ENCODE assay signal across 28 cellular contexts in the genomic region with DNA sequence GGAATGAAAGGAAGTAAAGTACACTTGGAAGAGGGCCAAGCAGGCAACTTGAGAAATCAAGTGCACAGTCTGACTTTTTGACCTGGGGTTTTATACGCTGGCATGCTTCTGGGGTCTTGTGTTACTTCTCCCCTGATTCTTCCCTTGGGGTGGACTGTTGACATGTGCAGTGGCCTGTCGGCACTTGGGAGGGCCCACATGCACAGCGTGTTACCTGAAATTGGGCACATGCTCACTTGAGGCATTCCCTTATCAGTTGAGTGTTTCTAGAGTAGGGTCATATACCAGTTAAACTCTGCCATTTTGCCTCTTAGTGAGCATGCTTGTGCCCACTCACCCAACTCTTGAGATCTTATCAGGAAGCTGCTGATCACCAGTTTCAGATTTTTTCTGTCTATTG.
"Had no signal": no experiment of that assay in that cellular context is flagged by ENCODE, and none has a peak within 500 bp of the region (broad histone marks: within the 10 kb centered on the region; RNA-seq: fewer than 3 reads in every experiment).

No MANE protein-coding gene starts in this region.

- H3K27ac Mint-ChIP-seq: activated CD4-positive, alpha-beta memory T cell treated with anti-CD3 and anti-CD28 coated beads, Interleukin-2, amount 10 ng/mL, durations not matched to agents 7 days and 5 days; activated CD4-positive, alpha-beta T cell treated with anti-CD3 and anti-CD28 coated beads for 36 hours; activated naive CD4-positive, alpha-beta T cell treated with anti-CD3 and anti-CD28 coated beads, Interleukin-2, amount 10 ng/mL, durations not matched to agents 7 days and 5 days; activated naive CD8-positive, alpha-beta T cell treated with anti-CD3 and anti-CD28 coated beads for 36 hours; activated T-helper 2 cell treated with anti-CD3 and anti-CD28 coated beads, Interferon-gamma antibody, Interleukin-2, Interleukin-4, amounts not matched to agents 10 μg/mL and 5 μg/mL and 100 μg/mL, durations not matched to agents 14 hours and 24 hours and 36 hours had no signal

- H3K4me1 ChIP-seq: adrenal gland, Peyer's patch, SJCRH30 had no signal

- H3K4me3 ChIP-seq: adrenal gland, MG63, Peyer's patch, SJCRH30 had no signal

- H3K27me3 Mint-ChIP-seq: activated CD4-positive, alpha-beta memory T cell treated with anti-CD3 and anti-CD28 coated beads, Interleukin-2, amount 10 ng/mL, durations not matched to agents 7 days and 5 days; activated CD4-positive, alpha-beta T cell treated with anti-CD3 and anti-CD28 coated beads for 36 hours; activated naive CD4-positive, alpha-beta T cell treated with anti-CD3 and anti-CD28 coated beads, Interleukin-2, amount 10 ng/mL, durations not matched to agents 7 days and 5 days; activated naive CD8-positive, alpha-beta T cell treated with anti-CD3 and anti-CD28 coated beads for 36 hours had no signal

- ATAC-seq: activated CD4-positive, alpha-beta T cell treated with anti-CD3 and anti-CD28 coated beads for 36 hours had no signal

- H3K27ac ChIP-seq: adrenal gland, Peyer's patch, RWPE1, SJCRH30, VCaP had no signal

- DNase-seq: activated CD4-positive, alpha-beta memory T cell treated with anti-CD3 and anti-CD28 coated beads, Interleukin-2, amount 10 ng/mL, durations not matched to agents 7 days and 5 days; activated CD4-positive, alpha-beta T cell treated with anti-CD3 and anti-CD28 coated beads for 36 hours; activated CD4-positive, alpha-beta T cell treated with anti-CD3 and anti-CD28 coated beads, Interleukin-2, amount 50 U/mL, for 1 hour; activated gamma-delta T cell treated with Interleukin-2 at 50 U/mL for 16 hours; activated naive CD4-positive, alpha-beta T cell treated with anti-CD3 and anti-CD28 coated beads, Interleukin-2, amount 10 ng/mL, durations not matched to agents 7 days and 5 days; activated naive CD8-positive, alpha-beta T cell treated with anti-CD3 and anti-CD28 coated beads for 36 hours; activated T-cell treated with anti-CD3 and anti-CD28 coated beads for 4 hours; activated T-cell treated with anti-CD3 and anti-CD28 coated beads, Interleukin-2, amount 50 U/mL, for 48 hours; adrenal gland; anterior cingulate cortex; central memory CD4-positive, alpha-beta T cell; MG63; MV-4-11; NCI-H1092 treated with DMSO at 0.1 percent for 48 hours; NCI-H1417 treated with DMSO at 0.1 percent for 48 hours; NCI-H1694; NCI-H2029; NCI-H510A treated with DMSO at 0.1 percent for 48 hours; NCI-H69; NK-92 treated with Interleukin-12 subunit alpha and Interleukin-12 subunit beta, amount 100 ng/mL, for 24 hours; Peyer's patch; Right ventricle myocardium superior; SJCRH30; SK-N-SH; T-helper 1 cell had no signal

- H3K4me1 Mint-ChIP-seq: activated CD4-positive, alpha-beta memory T cell treated with anti-CD3 and anti-CD28 coated beads, Interleukin-2, amount 10 ng/mL, durations not matched to agents 7 days and 5 days; activated CD4-positive, alpha-beta T cell treated with anti-CD3 and anti-CD28 coated beads for 36 hours; activated naive CD4-positive, alpha-beta T cell treated with anti-CD3 and anti-CD28 coated beads, Interleukin-2, amount 10 ng/mL, durations not matched to agents 7 days and 5 days; activated naive CD8-positive, alpha-beta T cell treated with anti-CD3 and anti-CD28 coated beads for 36 hours had no signal

- H3K27me3 ChIP-seq: adrenal gland, Peyer's patch, SJCRH30 had no signal

- H3K4me3 Mint-ChIP-seq: activated CD4-positive, alpha-beta memory T cell treated with anti-CD3 and anti-CD28 coated beads, Interleukin-2, amount 10 ng/mL, durations not matched to agents 7 days and 5 days; activated CD4-positive, alpha-beta T cell treated with anti-CD3 and anti-CD28 coated beads for 36 hours; activated naive CD4-positive, alpha-beta T cell treated with anti-CD3 and anti-CD28 coated beads, Interleukin-2, amount 10 ng/mL, durations not matched to agents 7 days and 5 days; activated naive CD8-positive, alpha-beta T cell treated with anti-CD3 and anti-CD28 coated beads for 36 hours had no signal

- H3K36me3 ChIP-seq: adrenal gland, MG63, Peyer's patch, SJCRH30 had no signal

- H3K36me3 Mint-ChIP-seq: activated naive CD4-positive, alpha-beta T cell treated with anti-CD3 and anti-CD28 coated beads, Interleukin-2, amount 10 ng/mL, durations not matched to agents 7 days and 5 days; activated naive CD8-positive, alpha-beta T cell treated with anti-CD3 and anti-CD28 coated beads for 36 hours had no signal

- H3K9me3 ChIP-seq: adrenal gland, MG63, Peyer's patch, SJCRH30, SK-N-SH had no signal
